ENCODE assay signal across 9 cellular contexts in the genomic region with DNA sequence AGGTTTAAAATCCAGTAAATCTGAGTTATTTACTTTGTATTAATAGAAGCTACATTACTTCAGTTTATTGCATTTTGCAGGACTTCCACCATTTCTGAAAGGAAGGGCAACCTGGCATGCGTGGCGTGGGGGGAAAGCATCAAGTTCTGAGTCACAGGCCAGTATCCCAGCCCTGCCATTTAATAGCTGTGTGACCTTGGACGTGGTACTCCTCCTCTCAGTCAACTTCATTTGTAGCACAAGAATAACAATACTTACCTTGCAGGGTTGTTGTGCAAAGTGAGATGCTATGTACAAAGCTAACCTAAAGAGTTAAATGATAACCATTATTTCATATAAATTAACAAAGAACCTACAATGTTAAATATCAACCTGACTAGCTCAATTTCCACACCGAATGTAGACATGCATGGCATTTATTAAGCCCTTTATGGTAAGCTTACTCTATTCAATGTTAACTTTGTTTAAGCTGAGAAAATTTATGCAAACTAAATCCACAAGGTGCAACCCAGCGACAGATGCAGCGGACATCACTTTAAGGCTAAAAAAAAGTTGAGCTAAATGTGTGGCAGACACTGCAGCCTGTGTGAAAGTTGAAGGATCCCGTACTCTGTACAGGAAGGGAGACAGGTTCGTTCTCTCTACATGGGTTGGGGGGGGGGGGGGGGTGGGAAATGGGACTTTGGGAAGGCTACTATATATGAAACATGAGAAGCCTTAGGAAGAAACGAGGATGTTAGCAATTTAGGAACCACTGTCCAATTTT. TPM values are rescaled to one million over a fixed set of nuclear protein-coding genes. Genes with fewer than 3 reads are reported as not detected.
DNase-seq lines count a peak whose midpoint lies in the region; ATAC-seq and TF ChIP-seq lines count a peak whose summit lies in the region.
"Had no signal": no experiment of that assay in that cellular context is flagged by ENCODE, and none has a peak within 500 bp of the region (broad histone marks: within the 10 kb centered on the region; RNA-seq: fewer than 3 reads in every experiment).

No MANE protein-coding gene starts in this region.

- peaks cover 34% of the 10 kb centered on the region for H3K4me1 ChIP-seq in iPS-20b (ENCODE audit: insufficient read depth, low read length)
- peaks cover 19% of the 10 kb centered on the region for H3K4me1 ChIP-seq in thymus (ENCODE audit: control insufficient read depth, insufficient read depth, low read length)

- H3K4me3 Mint-ChIP-seq in activated naive CD4-positive, alpha-beta T cell treated with anti-CD3 and anti-CD28 coated beads, Interleukin-2, amount 10 ng/mL, durations not matched to agents 7 days and 5 days, result peak overlapping the region; percentile 97
- H3K4me3 Mint-ChIP-seq in WTC11, result peak overlapping the region; percentile 92

- TF ChIP-seq CTCF in WTC11 (IDR thresholded peaks at IDR 0.05), result no peak

- no peak for ATAC-seq in WTC11

- H3K27ac Mint-ChIP-seq in activated naive CD4-positive, alpha-beta T cell treated with anti-CD3 and anti-CD28 coated beads, Interleukin-2, amount 10 ng/mL, durations not matched to agents 7 days and 5 days, result peak overlapping the region; percentile 62
- H3K27ac Mint-ChIP-seq in WTC11, result no peak overlapping the region

- POLR2A ChIA-PET in WTC11 (lab: Charles Lee), result interaction anchor here (0.6 kb wide), 1 partner anchor 96 kb away, joined by 6 read pairs; no protein-coding TSS in a partner anchor

- CTCF ChIA-PET in activated naive CD4-positive, alpha-beta T cell treated with anti-CD3 and anti-CD28 coated beads, Interleukin-2, amount 10 ng/mL, durations not matched to agents 7 days and 5 days (lab: Charles Lee), result interaction anchor here (0.7 to 1.1 kb wide), 2 partner anchors 21 to 1012 kb away, joined by 3 to 5 read pairs; no protein-coding TSS in a partner anchor
- CTCF ChIA-PET in WTC11 (lab: Charles Lee), result interaction anchor here (0.7 to 1.9 kb wide), 7 partner anchors 92 to 216 kb away, joined by 3 to 8 read pairs (median 5); no protein-coding TSS in a partner anchor

- no peak overlapping the region for H3K27ac ChIP-seq in iPS-20b (ENCODE audit: low read length)
- no peak overlapping the region for H3K27ac ChIP-seq in thymus (ENCODE audit: low read depth)

- H3K9me3 Mint-ChIP-seq in activated naive CD4-positive, alpha-beta T cell treated with anti-CD3 and anti-CD28 coated beads, Interleukin-2, amount 10 ng/mL, durations not matched to agents 7 days and 5 days, result no peaks in the 10 kb centered on the region
- no peaks in the 10 kb centered on the region for H3K9me3 Mint-ChIP-seq in WTC11

- peaks cover 11% of the 10 kb centered on the region for H3K27me3 Mint-ChIP-seq in activated naive CD4-positive, alpha-beta T cell treated with anti-CD3 and anti-CD28 coated beads, Interleukin-2, amount 10 ng/mL, durations not matched to agents 7 days and 5 days
- H3K27me3 Mint-ChIP-seq in WTC11 (ENCODE audit: low read depth), result peaks cover 3% of the 10 kb centered on the region; the same call in 1 of the 2 replicates

- no peak for DNase-seq in activated naive CD4-positive, alpha-beta T cell treated with anti-CD3 and anti-CD28 coated beads, Interleukin-2, amount 10 ng/mL, durations not matched to agents 7 days and 5 days
- DNase-seq in activated naive CD4-positive, alpha-beta T cell (lab: John Stamatoyannopoulos, UW), result no peak
- no peak for DNase-seq in WTC11 (ENCODE audit: low spot score)
- no peak for DNase-seq in NCI-H146 (lab: John Stamatoyannopoulos, UW)
- no peak for DNase-seq in NCI-H345 treated with DMSO at 0.1 percent for 48 hours (lab: John Stamatoyannopoulos, UW; ENCODE audit: unreplicated experiment)
- no peak for DNase-seq in SHP77 (lab: John Stamatoyannopoulos, UW)
- DNase-seq: activated CD4-positive, alpha-beta T cell treated with anti-CD3 and anti-CD28 coated beads, Interleukin-2, amount 50 U/mL, for 48 hours had no signal

- H3K27me3 ChIP-seq in iPS-20b (ENCODE audit: insufficient read depth, low read length) (no peaks in the 10 kb centered on the region), thymus (ENCODE audit: control insufficient read depth, insufficient read depth) (no peaks in the 10 kb centered on the region)

- WGBS in thymus, result 56% methylated on average over 9 of the region's 9 CpGs

- H3K9ac ChIP-seq in iPS-20b (ENCODE audit: low read depth, low read length), result no peak overlapping the region

- peaks cover 50% of the 10 kb centered on the region for H3K36me3 ChIP-seq in iPS-20b (ENCODE audit: insufficient read depth, low read depth, low read length)
- peaks cover 19% of the 10 kb centered on the region for H3K36me3 ChIP-seq in thymus (ENCODE audit: control insufficient read depth, insufficient read depth)

- H3K4me1 Mint-ChIP-seq in activated naive CD4-positive, alpha-beta T cell treated with anti-CD3 and anti-CD28 coated beads, Interleukin-2, amount 10 ng/mL, durations not matched to agents 7 days and 5 days, result peaks cover 72% of the 10 kb centered on the region
- peaks cover 64% of the 10 kb centered on the region for H3K4me1 Mint-ChIP-seq in WTC11

- H3K9me3 ChIP-seq in iPS-20b (ENCODE audit: insufficient read depth, low read depth, low read length) (no peaks in the 10 kb centered on the region), thymus (ENCODE audit: control insufficient read depth) (no peaks in the 10 kb centered on the region)

- peaks cover 58% of the 10 kb centered on the region for H3K36me3 Mint-ChIP-seq in activated naive CD4-positive, alpha-beta T cell treated with anti-CD3 and anti-CD28 coated beads, Interleukin-2, amount 10 ng/mL, durations not matched to agents 7 days and 5 days
- H3K36me3 Mint-ChIP-seq in WTC11, result peaks cover 46% of the 10 kb centered on the region

- peak overlapping the region; percentile 95 for H3K4me3 ChIP-seq in iPS-20b (ENCODE audit: low read length)
- peak overlapping the region; percentile 27 for H3K4me3 ChIP-seq in thymus (ENCODE audit: low read length)

TF ChIP-seq in WTC11, 78 proteins besides CTCF, POLR2A, EP300 and RAD21:
- no peak for TF ChIP-seq GRHL2 (CRISPR knock-in tag; IDR thresholded peaks at IDR 0.05; ENCODE audit: insufficient replicate concordance, severe bottlenecking)
- no peak for TF ChIP-seq JUN (CRISPR knock-in tag; IDR thresholded peaks at IDR 0.05)
- no peak for TF ChIP-seq HMGXB4 (CRISPR knock-in tag; IDR thresholded peaks at IDR 0.05)
- TF ChIP-seq ZBTB21 (CRISPR knock-in tag; IDR thresholded peaks at IDR 0.05; ENCODE audit: borderline replicate concordance), result no peak
- no peak for TF ChIP-seq TP53 (CRISPR knock-in tag; IDR thresholded peaks at IDR 0.05)
- TF ChIP-seq, protein P1, sequence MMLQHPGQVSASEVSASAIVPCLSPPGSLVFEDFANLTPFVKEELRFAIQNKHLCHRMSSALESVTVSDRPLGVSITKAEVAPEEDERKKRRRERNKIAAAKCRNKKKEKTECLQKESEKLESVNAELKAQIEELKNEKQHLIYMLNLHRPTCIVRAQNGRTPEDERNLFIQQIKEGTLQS (CRISPR knock-in tag; conservative IDR thresholded peaks at IDR 0.05), result no peak
- no peak for TF ChIP-seq FOXP4 (CRISPR knock-in tag; IDR thresholded peaks at IDR 0.05)

RNA-seq across cellular contexts. Expression of gene CALM2, which starts 4.0 kb away (rescaled TPM):
- total RNA-seq in WTC11 (2021), result 378 to 418 TPM (median 391 TPM) in 3 replicates
- polyA plus RNA-seq in thymus, result 602 TPM

RNA-seq across cellular contexts. Expression of gene STPG4, which starts 17.2 kb away (rescaled TPM):
- not detected in 3 replicates for total RNA-seq in WTC11 (2021)
- 0.05 TPM for polyA plus RNA-seq in thymus
